Comparison of ENCODE assay signal across 8 cellular contexts in genomic region chr2:182715121-182715895, GRCh38. TPM values are rescaled to one million over a fixed set of nuclear protein-coding genes. Genes with fewer than 3 reads are reported as not detected.
DNase-seq lines count a peak whose midpoint lies in the region; ATAC-seq and TF ChIP-seq lines count a peak whose summit lies in the region.

No MANE protein-coding gene starts in this region.

- ATAC-seq in GM21786 (IDR thresholded peaks at IDR 0.05; ENCODE audit: unreplicated experiment) (peak; percentile 0), GM19455 (IDR thresholded peaks at IDR 0.05; ENCODE audit: unreplicated experiment) (no peak)

- peak overlapping the region; percentile 83 to 92 for H3K27ac ChIP-seq in coronary artery
- H3K27ac ChIP-seq in mesodermal cell (ENCODE audit: low read depth, low read length, severe bottlenecking), result peak overlapping the region; percentile 65

- DNase-seq in AG09309 (ENCODE audit: low read depth) (peak; percentile 29), NCI-H510A (lab: John Stamatoyannopoulos, UW) (peak; percentile 11), coronary artery (ENCODE audit: low spot score) (no peak)
- no peak for DNase-seq in effector CD4-positive, alpha-beta T cell
- DNase-seq in effector CD8-positive, alpha-beta T cell (lab: John Stamatoyannopoulos, UW), result no peak

- H3K36me3 ChIP-seq in mesodermal cell (ENCODE audit: control insufficient read depth, insufficient read depth, low read length), result no peaks in the 10 kb centered on the region

- H3K9me3 ChIP-seq in mesodermal cell (ENCODE audit: control insufficient read depth, low read length), result no peaks in the 10 kb centered on the region

- 0 to 2% methylated on average over 5 to 6 of the region's 9 CpGs for WGBS in mesodermal cell (ENCODE audit: insufficient coverage in 2 of 2), 2 experiments

- H3K4me3 ChIP-seq in AG09309 (ENCODE audit: control insufficient read depth, low read depth, low read length) (peak overlapping the region; percentile 95), coronary artery (peak overlapping the region; percentile 93), mesodermal cell (ENCODE audit: extremely low read depth, insufficient read depth, low read length, poor library complexity, severe bottlenecking) (peak overlapping the region; percentile 81)

- no peak for TF ChIP-seq CTCF in AG09309 (IDR thresholded peaks at IDR 0.05; ENCODE audit: control insufficient read depth, insufficient read depth, low read depth, low read length, missing control alignments)
- no peak for TF ChIP-seq CTCF in coronary artery (IDR thresholded peaks at IDR 0.05)

- H3K4me1 ChIP-seq in mesodermal cell (ENCODE audit: control insufficient read depth, insufficient read depth, low read length, poor library complexity, severe bottlenecking), result peaks cover 5% of the 10 kb centered on the region

RNA-seq across cellular contexts. Expression of gene DNAJC10, which starts 0.7 kb away (rescaled TPM):
- 94.2 TPM for polyA plus RNA-seq in mesodermal cell (2013, experiment 1 of 2)
- 107 TPM for polyA plus RNA-seq in mesodermal cell (2013, experiment 2 of 2)

Comparison
In these comparisons a context has a peak if more than half of its experiments do, and no peak if none do; other contexts are left out.
1. DNase-seq: peak in AG09309 (single experiment) and NCI-H510A (single experiment); none in coronary artery (single experiment), effector CD4-positive, alpha-beta T cell (single experiment) and effector CD8-positive, alpha-beta T cell (single experiment).
2. Peak in every context shown above with its lines, with median percentiles within 50 percentile points of each other: H3K4me3 ChIP-seq.